In the genomic region with DNA sequence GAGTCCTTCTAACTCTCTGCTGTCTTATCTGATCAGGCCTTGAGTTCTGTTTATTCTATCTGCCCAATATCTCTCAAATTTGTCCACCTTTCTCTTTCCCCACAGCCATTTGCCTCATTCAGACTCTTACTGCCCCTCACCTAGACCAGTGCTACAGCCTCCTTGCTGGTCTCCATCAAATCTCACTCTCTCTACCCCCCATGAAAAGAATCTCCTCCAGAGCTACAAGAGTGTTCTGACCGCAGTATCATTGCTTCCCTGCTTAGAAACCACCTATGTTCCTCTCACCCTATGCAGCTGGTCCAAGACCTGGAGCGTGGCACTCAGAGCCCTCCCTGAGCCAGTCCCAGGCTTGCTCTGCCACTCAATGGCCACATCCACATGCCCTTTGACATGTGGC, we compare ENCODE assay signal across 1 cellular context.
TF ChIP-seq lines count a peak whose summit lies in the region.

No MANE protein-coding gene starts in this region.

TF ChIP-seq in endothelial cell of umbilical vein, 7 proteins besides CTCF, POLR2A, EP300 and RAD21 (continued from another document):
- TF ChIP-seq JUN (IDR thresholded peaks at IDR 0.05; ENCODE audit: borderline replicate concordance, insufficient read depth, insufficient read length, low read depth) (no peak), POLR2AphosphoS5 (IDR thresholded peaks at IDR 0.05; ENCODE audit: insufficient read depth, low read depth, low read length) (no peak), FOS (IDR thresholded peaks at IDR 0.05; ENCODE audit: borderline replicate concordance, insufficient read depth, low read length) (no peak), MYC (IDR thresholded peaks at IDR 0.05; ENCODE audit: low read depth, low read length) (no peak), EZH2 (IDR thresholded peaks at IDR 0.05; ENCODE audit: borderline replicate concordance, low read depth, low read length, severe bottlenecking) (no peak)
- TF ChIP-seq, protein P1, sequence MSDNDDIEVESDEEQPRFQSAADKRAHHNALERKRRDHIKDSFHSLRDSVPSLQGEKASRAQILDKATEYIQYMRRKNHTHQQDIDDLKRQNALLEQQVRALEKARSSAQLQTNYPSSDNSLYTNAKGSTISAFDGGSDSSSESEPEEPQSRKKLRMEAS (IDR thresholded peaks at IDR 0.05; ENCODE audit: insufficient read depth, insufficient read length), result no peak
